In genomic region chr22:33962409-33962808, GRCh38 we compare ENCODE assay signal across 14 cellular contexts. TPM values are rescaled to one million over a fixed set of nuclear protein-coding genes. Genes with fewer than 3 reads are reported as not detected.
DNase-seq lines count a peak whose midpoint lies in the region; ATAC-seq and TF ChIP-seq lines count a peak whose summit lies in the region.
"Had no signal": no experiment of that assay in that cellular context is flagged by ENCODE, and none has a peak within 500 bp of the region (broad histone marks: within the 10 kb centered on the region; RNA-seq: fewer than 3 reads in every experiment).

No MANE protein-coding gene starts in this region.

- H3K36me3 Mint-ChIP-seq in activated B cell treated with CpG ODN at 0.5 μM for 24 hours (ENCODE audit: low read depth): no peaks in the 10 kb centered on the region
- H3K36me3 Mint-ChIP-seq in nephron progenitor cell (ENCODE audit: low read depth): no peaks in the 10 kb centered on the region
- no peaks in the 10 kb centered on the region for H3K36me3 Mint-ChIP-seq in mesothelial cell of epicardium

- H3K27me3 ChIP-seq in Karpas-422 (ENCODE audit: low read length): no peaks in the 10 kb centered on the region
- H3K27me3 ChIP-seq in heart left ventricle: no peaks in the 10 kb centered on the region
- H3K27me3 ChIP-seq: BE2C had no signal

- intact Hi-C loops in activated B cell treated with CpG ODN at 0.5 μM for 24 hours (cut with micrococcal nuclease) (no loop called here), heart left ventricle (cut with DNase I) (no loop called here)

- POLR2A ChIA-PET in activated B cell treated with CpG ODN at 0.5 μM for 24 hours (lab: Charles Lee): no interaction called here

- peak; percentile 45 for ATAC-seq in activated B cell treated with CpG ODN at 0.5 μM for 24 hours (ENCODE audit: low read depth)
- no peak for ATAC-seq in GM21526 (IDR thresholded peaks at IDR 0.05; ENCODE audit: low FRiP score, unreplicated experiment)
- ATAC-seq in heart left ventricle: no peak
- ATAC-seq: HCT116 had no signal

- H3K36me3 ChIP-seq in Karpas-422 (ENCODE audit: insufficient read depth, low read length) (no peaks in the 10 kb centered on the region), heart left ventricle (no peaks in the 10 kb centered on the region)
- H3K36me3 ChIP-seq: BE2C had no signal

- CTCF ChIA-PET in activated B cell treated with CpG ODN at 0.5 μM for 24 hours (lab: Charles Lee): no interaction called here

- H3K9me3 ChIP-seq in Karpas-422 (ENCODE audit: low read length) (no peaks in the 10 kb centered on the region), heart left ventricle (no peaks in the 10 kb centered on the region)
- H3K9me3 ChIP-seq: BE2C, Caco-2 had no signal

- H3K79me2 ChIP-seq in Karpas-422 (ENCODE audit: low read length): no peaks in the 10 kb centered on the region

- H3K9me2 ChIP-seq in Karpas-422 (replicated peaks; ENCODE audit: insufficient read depth, low read length): no peaks in the 10 kb centered on the region

- H4K20me1 ChIP-seq in Karpas-422 (ENCODE audit: insufficient read depth, low read depth, low read length): no peaks in the 10 kb centered on the region

- H3K4me3 Mint-ChIP-seq in activated B cell treated with CpG ODN at 0.5 μM for 24 hours (no peak overlapping the region), nephron progenitor cell (no peak overlapping the region), mesothelial cell of epicardium (no peak overlapping the region)
- H3K4me3 Mint-ChIP-seq: CD4-positive, alpha-beta T cell; HFFc6 had no signal

- H3K9me3 Mint-ChIP-seq in activated B cell treated with CpG ODN at 0.5 μM for 24 hours: no peaks in the 10 kb centered on the region
- peaks cover 3% of the 10 kb centered on the region for H3K9me3 Mint-ChIP-seq in nephron progenitor cell
- no peaks in the 10 kb centered on the region for H3K9me3 Mint-ChIP-seq in mesothelial cell of epicardium
- H3K9me3 Mint-ChIP-seq: CD4-positive, alpha-beta T cell had no signal

- TF ChIP-seq POLR2A in heart left ventricle (IDR thresholded peaks at IDR 0.05): no peak

- no peak for TF ChIP-seq CTCF in activated B cell treated with CpG ODN at 0.5 μM for 24 hours (IDR thresholded peaks at IDR 0.05)
- TF ChIP-seq CTCF in nephron progenitor cell (IDR thresholded peaks at IDR 0.05): no peak
- no peak for TF ChIP-seq CTCF in mesothelial cell of epicardium (IDR thresholded peaks at IDR 0.05; ENCODE audit: unreplicated experiment)
- no peak for TF ChIP-seq CTCF in heart left ventricle (IDR thresholded peaks at IDR 0.05)

- no peak overlapping the region for H2AFZ ChIP-seq in Karpas-422 (ENCODE audit: low read length)

- 81 to 89% (median 86%) methylated on average over 7 of the region's 7 CpGs for WGBS in heart left ventricle, 4 donors

- DNase-seq in Karpas-422 (peak; percentile 68), activated B cell treated with CpG ODN at 0.5 μM for 24 hours (no peak), nephron progenitor cell (no peak), mesothelial cell of epicardium (ENCODE audit: low spot score in 2 of 2, unreplicated experiment in 2 of 2) (no peak), heart left ventricle (no peak)
- DNase-seq: BE2C; Caco-2; CD4-positive, alpha-beta T cell; GOT3; H7; HFFc6 had no signal

- H3K4me3 ChIP-seq in Karpas-422 (ENCODE audit: low read length): no peak overlapping the region
- no peak overlapping the region for H3K4me3 ChIP-seq in heart left ventricle

- H3K27ac Mint-ChIP-seq in activated B cell treated with CpG ODN at 0.5 μM for 24 hours (no peak overlapping the region), nephron progenitor cell (peak overlapping the region; percentile 41), mesothelial cell of epicardium (no peak overlapping the region)
- H3K27ac Mint-ChIP-seq: CD4-positive, alpha-beta T cell; HFFc6 had no signal

- peaks cover 6% of the 10 kb centered on the region for H3K4me1 Mint-ChIP-seq in activated B cell treated with CpG ODN at 0.5 μM for 24 hours
- H3K4me1 Mint-ChIP-seq in nephron progenitor cell: no peaks in the 10 kb centered on the region
- H3K4me1 Mint-ChIP-seq in mesothelial cell of epicardium: no peaks in the 10 kb centered on the region

- H3K4me2 ChIP-seq in Karpas-422 (ENCODE audit: low read depth, low read length, poor library complexity, severe bottlenecking): no peak overlapping the region

- H3K27ac ChIP-seq in Karpas-422 (ENCODE audit: low read length) (no peak overlapping the region), heart left ventricle (no peak overlapping the region)
- H3K27ac ChIP-seq: C4-2B had no signal

- H3K4me1 ChIP-seq in Karpas-422 (ENCODE audit: low read length): peaks cover 5% of the 10 kb centered on the region; the same call in 1 of the 2 replicates
- peaks cover 0 to 3% (median 0%) of the 10 kb centered on the region in 12 donors for H3K4me1 ChIP-seq in heart left ventricle
- H3K4me1 ChIP-seq: BE2C, Caco-2 had no signal

- H3K27me3 Mint-ChIP-seq in activated B cell treated with CpG ODN at 0.5 μM for 24 hours: no peaks in the 10 kb centered on the region
- no peaks in the 10 kb centered on the region for H3K27me3 Mint-ChIP-seq in nephron progenitor cell (ENCODE audit: low read depth, poor library complexity)
- H3K27me3 Mint-ChIP-seq in mesothelial cell of epicardium (ENCODE audit: low read depth): no peaks in the 10 kb centered on the region
- H3K27me3 Mint-ChIP-seq: CD4-positive, alpha-beta T cell had no signal

- H3K9ac ChIP-seq in Karpas-422 (ENCODE audit: low read length): no peak overlapping the region

RNA-seq across cellular contexts. Expression of gene LARGE1, which starts 42.1 kb away (rescaled TPM):
- 0.15 and 1.0 TPM in 2 replicates for total RNA-seq in Karpas-422 (2014; rRNA removed; shearing (Covaris generic); ENCODE audit: low replicate concordance)
- total RNA-seq in activated B cell treated with CpG ODN at 0.5 μM for 24 hours: 22.2 and 22.3 TPM in 2 replicates
- total RNA-seq in mesothelial cell of epicardium: 29.8 to 35.7 TPM (median 32.3 TPM) in 3 replicates
- total RNA-seq in heart left ventricle: 100 to 1,000 TPM in 8 of 9 donors, 10 to 100 TPM in 1; 92.9 to 211 (median 132) TPM
- polyA plus RNA-seq in heart left ventricle: 10 to 100 TPM; 31.2 to 74.6 TPM

Comparison
In these comparisons a context has a peak if more than half of its experiments do, and no peak if none do; other contexts are left out.
1. RNA of gene LARGE1, which starts 42.1 kb away (total RNA-seq): 92.9 to 211 TPM in heart left ventricle, 29.8 to 35.7 TPM in mesothelial cell of epicardium and 22.2 to 22.3 TPM in activated B cell treated with CpG ODN at 0.5 μM for 24 hours; 0.15 to 1.0 TPM in Karpas-422; every median in the first group is over 10 times any median in the second.